8 cellular contexts compared by ENCODE assay signal in the genomic region with DNA sequence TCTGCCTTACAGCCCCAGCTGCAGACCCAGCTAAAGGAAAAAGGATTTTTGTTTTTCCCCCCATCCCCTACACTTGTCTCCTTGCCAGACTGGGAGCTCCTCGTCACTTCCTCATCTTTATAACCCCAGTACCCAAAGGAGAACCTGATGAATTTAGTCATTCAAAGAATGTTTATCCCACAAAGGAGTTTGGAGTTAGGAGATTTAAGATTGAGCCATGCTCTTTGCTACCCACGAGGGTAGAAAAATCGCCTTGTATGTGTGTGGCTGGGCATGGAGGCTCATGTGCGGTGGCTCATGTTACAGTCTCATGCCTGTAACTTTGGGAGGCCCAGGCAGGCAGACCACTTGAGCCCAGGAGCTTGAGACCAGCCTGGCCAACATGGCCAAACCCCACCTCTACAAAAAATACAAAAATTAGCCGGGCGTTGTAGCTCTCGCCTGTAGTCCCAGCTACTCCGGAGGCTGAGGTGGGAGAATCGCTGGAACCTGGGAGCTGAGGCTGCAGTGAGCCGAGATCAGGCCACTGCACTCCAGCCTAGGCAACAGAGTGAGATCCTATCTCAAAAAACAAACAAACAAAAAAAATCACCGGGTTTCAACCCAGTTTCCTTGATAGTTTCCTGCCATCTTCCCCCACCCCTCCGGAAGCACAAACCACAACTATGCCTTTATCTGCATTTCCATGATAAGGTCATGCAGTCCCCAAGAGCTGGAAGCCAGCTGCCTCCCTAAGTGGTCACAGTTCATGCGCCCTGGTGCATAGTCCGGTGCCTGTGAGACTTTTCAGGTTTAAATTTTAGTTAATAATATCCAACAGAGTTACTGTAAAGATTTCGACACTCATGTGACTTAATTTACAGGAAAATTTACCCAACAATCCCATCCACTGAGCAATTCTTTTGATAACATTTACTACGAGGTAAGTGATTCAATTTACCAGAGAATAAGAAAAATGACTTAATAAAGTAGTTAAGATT. TPM values are rescaled to one million over a fixed set of nuclear protein-coding genes. Genes with fewer than 3 reads are reported as not detected.
DNase-seq lines count a peak whose midpoint lies in the region; ATAC-seq and TF ChIP-seq lines count a peak whose summit lies in the region.

No MANE protein-coding gene starts in this region.

- POLR2A ChIA-PET in activated B cell treated with CpG ODN at 0.5 μM for 24 hours (lab: Charles Lee) = interaction anchor here (0.6 to 1.0 kb wide), 3 partner anchors 11 to 547 kb away, joined by 3 to 4 read pairs (median 4); no protein-coding TSS in a partner anchor

- no peak for TF ChIP-seq POLR2A in gastrocnemius medialis (IDR thresholded peaks at IDR 0.05)

- H3K36me3 Mint-ChIP-seq in HFFc6 (ENCODE audit: low read depth) (peaks cover 10% of the 10 kb centered on the region), activated B cell treated with CpG ODN at 0.5 μM for 24 hours (ENCODE audit: low read depth) (peaks cover 12% of the 10 kb centered on the region)

- no peaks in the 10 kb centered on the region for H3K27me3 ChIP-seq in gastrocnemius medialis

- in situ Hi-C loops in gastrocnemius medialis (cut with MboI; ENCODE audit: low sequenced_read_pairs in 4 of 4) = loop anchor here in 3 of 4 donors (10.0 to 25.0 kb wide), 3 partner anchors 185 to 410 kb away; a partner anchor contains a TSS

- H3K4me3 Mint-ChIP-seq in HFFc6 (peak overlapping the region; percentile 95), activated B cell treated with CpG ODN at 0.5 μM for 24 hours (peak overlapping the region; percentile 93)

- no peaks in the 10 kb centered on the region for H3K36me3 ChIP-seq in gastrocnemius medialis

- no peaks in the 10 kb centered on the region; the same call in 1 of the 2 replicates for H3K27me3 Mint-ChIP-seq in HFFc6 (ENCODE audit: insufficient read depth)
- H3K27me3 Mint-ChIP-seq in activated B cell treated with CpG ODN at 0.5 μM for 24 hours = no peaks in the 10 kb centered on the region

- H3K4me1 ChIP-seq in gastrocnemius medialis = peaks cover 9 to 25% of the 10 kb centered on the region in 2 donors

- H3K4me1 Mint-ChIP-seq in HFFc6 (ENCODE audit: low read depth) = peaks cover 34% of the 10 kb centered on the region
- H3K4me1 Mint-ChIP-seq in activated B cell treated with CpG ODN at 0.5 μM for 24 hours = peaks cover 47% of the 10 kb centered on the region

- H3K27ac Mint-ChIP-seq in HFFc6 = peak overlapping the region; percentile 98
- H3K27ac Mint-ChIP-seq in activated B cell treated with CpG ODN at 0.5 μM for 24 hours = peak overlapping the region; percentile 97

- intact Hi-C loops in activated B cell treated with CpG ODN at 0.5 μM for 24 hours (cut with micrococcal nuclease) = loop anchor here (5.0 to 10.0 kb wide), 3 partner anchors 347 to 1760 kb away; a partner anchor contains a TSS
- intact Hi-C loops in gastrocnemius medialis (cut with DNase I; ENCODE audit: low total_unique reads) = loop anchor here (2.0 to 10.0 kb wide), 5 partner anchors 60 to 665 kb away; a partner anchor contains a TSS

- H3K27ac ChIP-seq in gastrocnemius medialis = peak overlapping the region; percentile 85 to 99 (median 97)

- H3K9me3 Mint-ChIP-seq in HFFc6 = no peaks in the 10 kb centered on the region
- no peaks in the 10 kb centered on the region for H3K9me3 Mint-ChIP-seq in activated B cell treated with CpG ODN at 0.5 μM for 24 hours

- TF ChIP-seq CTCF in HFFc6 (IDR thresholded peaks at IDR 0.05) (no peak), activated B cell treated with CpG ODN at 0.5 μM for 24 hours (IDR thresholded peaks at IDR 0.05) (no peak), epithelial cell of esophagus (IDR thresholded peaks at IDR 0.05; ENCODE audit: insufficient read depth, low read depth, low read length, missing control alignments) (no peak), gastrocnemius medialis (IDR thresholded peaks at IDR 0.05 in 4 of 5, conservative IDR thresholded peaks at IDR 0.05 in 1 of 5) (no peak)

- CTCF ChIA-PET in activated B cell treated with CpG ODN at 0.5 μM for 24 hours (lab: Charles Lee) = interaction anchor here (1.5 to 2.4 kb wide), 2 partner anchors 19 kb away, joined by 3 to 8 read pairs; no protein-coding TSS in a partner anchor

- DNase-seq in A172 (ENCODE audit: low spot score) (peak; percentile 83), HFFc6 (peak; percentile 35), activated B cell treated with CpG ODN at 0.5 μM for 24 hours (no peak), epithelial cell of esophagus (ENCODE audit: low read depth) (no peak), gastrocnemius medialis (no peak), SHP77 (lab: John Stamatoyannopoulos, UW) (no peak)
- DNase-seq in activated CD4-positive, CD25-positive, alpha-beta regulatory T cell (lab: John Stamatoyannopoulos, UW) = no peak

- ATAC-seq in activated B cell treated with CpG ODN at 0.5 μM for 24 hours (ENCODE audit: low read depth) (no peak), gastrocnemius medialis (peak; percentile 29 to 32), HG03139 (IDR thresholded peaks at IDR 0.05; ENCODE audit: unreplicated experiment) (no peak)

- H3K4me3 ChIP-seq in epithelial cell of esophagus (ENCODE audit: low read length) = peak overlapping the region; percentile 61
- H3K4me3 ChIP-seq in gastrocnemius medialis = no peak overlapping the region

- H3K9me3 ChIP-seq in gastrocnemius medialis = no peaks in the 10 kb centered on the region

RNA-seq across cellular contexts. Expression of a gene that starts 1.5 kb away (rescaled TPM):
- 42.5 and 55.3 TPM in 2 replicates for total RNA-seq in A172 (2014; rRNA removed; shearing (Covaris generic))
- 10 to 100 TPM; 35.0 to 44.0 (median 41.0) TPM for total RNA-seq in HFFc6 (2021; fragmentation: NEBNext Ultra II Directional; extraction: Animal tissue kit (Norgen Biotek cat#: 25700))
- 42.6 and 44.1 TPM in 2 replicates for total RNA-seq in activated B cell treated with CpG ODN at 0.5 μM for 24 hours
- total RNA-seq in gastrocnemius medialis = 10 to 100 TPM in 2 of 4 donors, 1 to 10 TPM in 2; 6.5 to 14.1 (median 10.8) TPM

RNA-seq across cellular contexts. Expression of a gene that starts 7.1 kb away (rescaled TPM):
- 43.6 and 63.1 TPM in 2 replicates for total RNA-seq in A172 (2014; rRNA removed; shearing (Covaris generic))
- 10 to 100 TPM; 19.4 to 40.2 (median 24.8) TPM for total RNA-seq in HFFc6 (2021; fragmentation: NEBNext Ultra II Directional; extraction: Animal tissue kit (Norgen Biotek cat#: 25700))
- total RNA-seq in activated B cell treated with CpG ODN at 0.5 μM for 24 hours = 53.1 and 53.7 TPM in 2 replicates
- 10 to 100 TPM; 11.3 to 17.3 (median 13.4) TPM for total RNA-seq in gastrocnemius medialis

RNA-seq across cellular contexts. Expression of a gene that starts 59.2 kb away (rescaled TPM):
- total RNA-seq in A172 (2014; rRNA removed; shearing (Covaris generic)) = 49.9 and 61.0 TPM in 2 replicates
- 10 to 100 TPM in 4 of 6 experiments, 1 to 10 TPM in 2; 8.8 to 16.3 (median 10.3) TPM for total RNA-seq in HFFc6 (2021; fragmentation: NEBNext Ultra II Directional; extraction: Animal tissue kit (Norgen Biotek cat#: 25700))
- 8.9 and 9.4 TPM in 2 replicates for total RNA-seq in activated B cell treated with CpG ODN at 0.5 μM for 24 hours
- 100 to 1,000 TPM; 360 to 914 (median 389) TPM for total RNA-seq in gastrocnemius medialis

Comparison
In these comparisons a context has a peak if more than half of its experiments do, and no peak if none do; other contexts are left out.
1. DNase-seq: peak in A172 (single experiment) and HFFc6 (single experiment); none in activated B cell treated with CpG ODN at 0.5 μM for 24 hours (single experiment), epithelial cell of esophagus (single experiment), gastrocnemius medialis (0 of 2), SHP77 (0 of 2) and activated CD4-positive, CD25-positive, alpha-beta regulatory T cell (0 of 4).
2. ATAC-seq: peak in gastrocnemius medialis (2 of 2); none in activated B cell treated with CpG ODN at 0.5 μM for 24 hours (single experiment) and HG03139 (single experiment).